38 cellular contexts compared by ENCODE assay signal in the genomic region with DNA sequence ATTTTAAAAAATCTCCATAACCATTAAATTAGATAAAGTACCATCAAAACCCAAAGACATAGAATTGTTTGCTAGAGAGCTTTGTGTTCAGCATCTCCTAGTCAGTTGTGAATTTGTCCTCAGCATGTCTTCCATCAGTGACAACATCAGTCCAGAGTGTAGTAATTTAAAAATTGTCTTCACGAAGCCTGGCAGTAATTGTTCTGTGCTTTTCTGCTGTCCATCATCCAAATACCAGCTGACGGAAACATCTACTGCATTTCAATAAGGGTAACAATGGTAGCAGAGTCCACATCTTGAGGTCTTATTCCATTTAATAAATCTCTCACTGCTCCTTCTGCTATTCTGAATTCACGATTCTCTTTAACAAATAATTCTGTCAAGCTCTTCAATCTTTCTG.
"Had no signal": no experiment of that assay in that cellular context is flagged by ENCODE, and none has a peak within 500 bp of the region (broad histone marks: within the 10 kb centered on the region; RNA-seq: fewer than 3 reads in every experiment).

No MANE protein-coding gene starts in this region.

- H3K27me3 Mint-ChIP-seq: activated naive CD4-positive, alpha-beta T cell treated with anti-CD3 and anti-CD28 coated beads, Interleukin-2, amount 10 ng/mL, durations not matched to agents 7 days and 5 days; activated naive CD4-positive, alpha-beta T cell treated with anti-CD3 and anti-CD28 coated beads, Interleukin-2, amount 50 U/mL, for 24 hours; activated naive CD8-positive, alpha-beta T cell; activated naive CD8-positive, alpha-beta T cell treated with anti-CD3 and anti-CD28 coated beads for 36 hours; activated naive CD8-positive, alpha-beta T cell treated with anti-CD3 and anti-CD28 coated beads, Interleukin-2, amount 10 ng/mL, durations not matched to agents 7 days and 5 days; activated naive CD8-positive, alpha-beta T cell treated with anti-CD3 and anti-CD28 coated beads, Interleukin-2, amount 50 U/mL, for 24 hours; activated T-cell treated with anti-CD3 and anti-CD28 coated beads, Interleukin-2, amount 50 U/mL, for 24 hours; activated T-helper 17 cell treated with anti-CD3 and anti-CD28 coated beads, Interleukin-2, amount 50 U/mL, for 72 hours; central memory CD8-positive, alpha-beta T cell had no signal

- H3K4me1 Mint-ChIP-seq: activated naive CD4-positive, alpha-beta T cell treated with anti-CD3 and anti-CD28 coated beads, Interleukin-2, amount 10 ng/mL, durations not matched to agents 7 days and 5 days; activated naive CD4-positive, alpha-beta T cell treated with anti-CD3 and anti-CD28 coated beads, Interleukin-2, amount 50 U/mL, for 24 hours; activated naive CD8-positive, alpha-beta T cell treated with anti-CD3 and anti-CD28 coated beads for 36 hours; activated naive CD8-positive, alpha-beta T cell treated with anti-CD3 and anti-CD28 coated beads, Interleukin-2, amount 10 ng/mL, durations not matched to agents 7 days and 5 days; activated naive CD8-positive, alpha-beta T cell treated with anti-CD3 and anti-CD28 coated beads, Interleukin-2, amount 50 U/mL, for 24 hours; central memory CD8-positive, alpha-beta T cell had no signal

- H3K4me1 ChIP-seq: ascending aorta, body of pancreas, breast epithelium had no signal

- H3K4me3 Mint-ChIP-seq: activated naive CD4-positive, alpha-beta T cell treated with anti-CD3 and anti-CD28 coated beads for 36 hours; activated naive CD4-positive, alpha-beta T cell treated with anti-CD3 and anti-CD28 coated beads, Interleukin-2, amount 10 ng/mL, durations not matched to agents 7 days and 5 days; activated naive CD4-positive, alpha-beta T cell treated with anti-CD3 and anti-CD28 coated beads, Interleukin-2, amount 50 U/mL, for 24 hours; activated naive CD8-positive, alpha-beta T cell; activated naive CD8-positive, alpha-beta T cell treated with anti-CD3 and anti-CD28 coated beads for 36 hours; activated naive CD8-positive, alpha-beta T cell treated with anti-CD3 and anti-CD28 coated beads, Interleukin-2, amount 10 ng/mL, durations not matched to agents 7 days and 5 days; activated naive CD8-positive, alpha-beta T cell treated with anti-CD3 and anti-CD28 coated beads, Interleukin-2, amount 50 U/mL, for 24 hours; activated T-cell treated with anti-CD3 and anti-CD28 coated beads, Interleukin-2, amount 50 U/mL, for 24 hours; activated T-cell treated with anti-CD3 and anti-CD28 coated beads, Interleukin-2, amount 50 U/mL, for 4 hours; activated T-cell treated with anti-CD3 and anti-CD28 coated beads, Interleukin-2, amount 50 U/mL, for 72 hours; activated T-helper 1 cell treated with anti-CD3 and anti-CD28 coated beads, Interleukin-12 subunit alpha, Interleukin-12 subunit beta, Interleukin-2, Interleukin-4 antibody, amounts not matched to agents 30 ng/mL and 10 ng/mL and 1 ng/mL, durations not matched to agents 14 hours and 24 hours and 36 hours; activated T-helper 17 cell treated with anti-CD3 and anti-CD28 coated beads, Interleukin-2, amount 50 U/mL, for 72 hours; brain; central memory CD8-positive, alpha-beta T cell had no signal

- DNase-seq: activated effector memory CD4-positive, alpha-beta T cell treated with anti-CD3 and anti-CD28 coated beads, Interleukin-2, amount 50 U/mL, for 16 hours; activated effector memory CD4-positive, alpha-beta T cell treated with Interleukin-2 at 50 U/mL for 16 hours; activated gamma-delta T cell; activated gamma-delta T cell treated with Interleukin-2 at 50 U/mL for 16 hours; activated naive CD4-positive, alpha-beta T cell; activated naive CD4-positive, alpha-beta T cell treated with anti-CD3 and anti-CD28 coated beads for 36 hours; activated naive CD4-positive, alpha-beta T cell treated with anti-CD3 and anti-CD28 coated beads, Interleukin-2, amount 10 ng/mL, durations not matched to agents 7 days and 5 days; activated naive CD4-positive, alpha-beta T cell treated with anti-CD3 and anti-CD28 coated beads, Interleukin-2, amount 50 U/mL, for 16 hours; activated naive CD4-positive, alpha-beta T cell treated with Interleukin-2 at 50 U/mL for 16 hours; activated naive CD8-positive, alpha-beta T cell treated with anti-CD3 and anti-CD28 coated beads for 36 hours; activated naive CD8-positive, alpha-beta T cell treated with anti-CD3 and anti-CD28 coated beads, Interleukin-2, amount 10 ng/mL, durations not matched to agents 7 days and 5 days; activated naive CD8-positive, alpha-beta T cell treated with anti-CD3 and anti-CD28 coated beads, Interleukin-2, amount 50 U/mL, for 24 hours; activated T-cell treated with anti-CD3 and anti-CD28 coated beads for 4 hours; activated T-cell treated with anti-CD3 and anti-CD28 coated beads, Interleukin-2, amount 50 U/mL, for 1 hour; activated T-cell treated with anti-CD3 and anti-CD28 coated beads, Interleukin-2, amount 50 U/mL, for 24 hours; activated T-cell treated with anti-CD3 and anti-CD28 coated beads, Interleukin-2, amount 50 U/mL, for 4 hours; activated T-cell treated with anti-CD3 and anti-CD28 coated beads, Interleukin-2, amount 50 U/mL, for 48 hours; activated T-cell treated with anti-CD3 and anti-CD28 coated beads, Interleukin-2, amount 50 U/mL, for 72 hours; adrenal gland; amniotic stem cell; amygdala; anterior cingulate cortex; aorta; body of pancreas; brain microvascular endothelial cell; central memory CD4-positive, alpha-beta T cell; cerebellar nuclear complex had no signal

- H3K27ac Mint-ChIP-seq: activated naive CD4-positive, alpha-beta T cell treated with anti-CD3 and anti-CD28 coated beads for 36 hours; activated naive CD4-positive, alpha-beta T cell treated with anti-CD3 and anti-CD28 coated beads, Interleukin-2, amount 10 ng/mL, durations not matched to agents 7 days and 5 days; activated naive CD4-positive, alpha-beta T cell treated with anti-CD3 and anti-CD28 coated beads, Interleukin-2, amount 50 U/mL, for 24 hours; activated naive CD4-positive, alpha-beta T cell treated with anti-CD3 and anti-CD28 coated beads, Interleukin-2, amount 50 U/mL, for 72 hours; activated naive CD8-positive, alpha-beta T cell; activated naive CD8-positive, alpha-beta T cell treated with anti-CD3 and anti-CD28 coated beads for 36 hours; activated naive CD8-positive, alpha-beta T cell treated with anti-CD3 and anti-CD28 coated beads, Interleukin-2, amount 10 ng/mL, durations not matched to agents 7 days and 5 days; activated naive CD8-positive, alpha-beta T cell treated with anti-CD3 and anti-CD28 coated beads, Interleukin-2, amount 50 U/mL, for 24 hours; activated T-cell treated with anti-CD3 and anti-CD28 coated beads, Interleukin-2, amount 50 U/mL, for 24 hours; activated T-cell treated with anti-CD3 and anti-CD28 coated beads, Interleukin-2, amount 50 U/mL, for 72 hours; activated T-helper 1 cell treated with anti-CD3 and anti-CD28 coated beads, Interleukin-12 subunit alpha, Interleukin-12 subunit beta, Interleukin-2, Interleukin-4 antibody, amounts not matched to agents 30 ng/mL and 10 ng/mL and 1 ng/mL, durations not matched to agents 14 hours and 24 hours and 36 hours; activated T-helper 17 cell treated with anti-CD3 and anti-CD28 coated beads, Interleukin-2, amount 50 U/mL, for 72 hours; activated T-helper 2 cell treated with anti-CD3 and anti-CD28 coated beads, Interferon-gamma antibody, Interleukin-2, Interleukin-4, amounts not matched to agents 10 μg/mL and 5 μg/mL and 100 μg/mL, durations not matched to agents 14 hours and 24 hours and 36 hours had no signal

- H3K27me3 ChIP-seq: adrenal gland, ascending aorta, body of pancreas, brain microvascular endothelial cell, breast epithelium, cardiac muscle cell had no signal

- H3K4me3 ChIP-seq: adrenal gland, ascending aorta, body of pancreas, breast epithelium, cardiac muscle cell had no signal

- ATAC-seq: activated naive CD4-positive, alpha-beta T cell treated with anti-CD3 and anti-CD28 coated beads, Interleukin-2, amount 50 U/mL, for 72 hours; activated naive CD8-positive, alpha-beta T cell treated with anti-CD3 and anti-CD28 coated beads, Interleukin-2, amount 50 U/mL, for 24 hours; activated T-cell treated with anti-CD3 and anti-CD28 coated beads, Interleukin-2, amount 50 U/mL, for 4 hours; activated T-cell treated with anti-CD3 and anti-CD28 coated beads, Interleukin-2, amount 50 U/mL, for 72 hours; activated T-helper 17 cell treated with anti-CD3 and anti-CD28 coated beads, Interleukin-2, amount 50 U/mL, for 72 hours; body of pancreas had no signal

- H3K27ac ChIP-seq: ascending aorta, body of pancreas, brain microvascular endothelial cell, breast epithelium, cardiac muscle cell had no signal

- H3K36me3 ChIP-seq: adrenal gland, breast epithelium had no signal
